In genomic region chrX:16130707-16131106, GRCh38 we compare ENCODE assay signal across 36 cellular contexts. TPM values are rescaled to one million over a fixed set of nuclear protein-coding genes. Genes with fewer than 3 reads are reported as not detected.
"Had no signal": no experiment of that assay in that cellular context is flagged by ENCODE, and none has a peak within 500 bp of the region (broad histone marks: within the 10 kb centered on the region; RNA-seq: fewer than 3 reads in every experiment).

No MANE protein-coding gene starts in this region.

- FAIRE-seq: kidney had no signal

- H3K4me1 Mint-ChIP-seq: activated B cell treated with CpG ODN at 0.5 μM for 24 hours; activated CD4-positive, alpha-beta T cell treated with anti-CD3 and anti-CD28 coated beads for 36 hours; activated naive CD8-positive, alpha-beta T cell treated with anti-CD3 and anti-CD28 coated beads for 36 hours; immature natural killer cell; nephron progenitor cell had no signal

- H3K4me3 Mint-ChIP-seq: activated B cell treated with CpG ODN at 0.5 μM for 24 hours; activated CD4-positive, alpha-beta T cell treated with anti-CD3 and anti-CD28 coated beads for 36 hours; activated CD8-positive, alpha-beta T cell treated with anti-CD3 and anti-CD28 coated beads, Interleukin-2, amount 10 ng/mL, durations not matched to agents 7 days and 5 days; activated naive CD8-positive, alpha-beta T cell treated with anti-CD3 and anti-CD28 coated beads for 36 hours; activated T-cell treated with anti-CD3 and anti-CD28 coated beads, Interleukin-2, amount 50 U/mL, for 72 hours; immature natural killer cell; naive B cell; nephron progenitor cell had no signal

- H3K27me3 ChIP-seq: brain microvascular endothelial cell, neutrophil, testis, transverse colon had no signal

- H3K9me3 Mint-ChIP-seq: activated B cell treated with CpG ODN at 0.5 μM for 24 hours; activated naive CD8-positive, alpha-beta T cell treated with anti-CD3 and anti-CD28 coated beads for 36 hours; activated T-cell treated with anti-CD3 and anti-CD28 coated beads, Interleukin-2, amount 50 U/mL, for 72 hours; nephron progenitor cell had no signal

- H3K9me3 ChIP-seq: adrenal gland, neutrophil, right lobe of liver, testis, transverse colon had no signal

- H3K27me3 Mint-ChIP-seq: activated B cell treated with CpG ODN at 0.5 μM for 24 hours had no signal

- H3K36me3 ChIP-seq: adrenal gland, brain microvascular endothelial cell, neutrophil, right lobe of liver, transverse colon had no signal

- H3K27ac ChIP-seq: adrenal gland, brain microvascular endothelial cell, coronary artery, dorsolateral prefrontal cortex, neutrophil, right lobe of liver, testis, transverse colon had no signal

- DNase-seq: activated B cell treated with CpG ODN at 0.5 μM for 24 hours; activated CD4-positive, alpha-beta T cell treated with anti-CD3 and anti-CD28 coated beads for 36 hours; activated CD8-positive, alpha-beta T cell treated with anti-CD3 and anti-CD28 coated beads, Interleukin-2, amount 10 ng/mL, durations not matched to agents 7 days and 5 days; activated naive CD4-positive, alpha-beta T cell; activated naive CD8-positive, alpha-beta T cell treated with anti-CD3 and anti-CD28 coated beads for 36 hours; activated T-cell treated with anti-CD3 and anti-CD28 coated beads for 4 hours; activated T-cell treated with anti-CD3 and anti-CD28 coated beads, Interleukin-2, amount 50 U/mL, for 72 hours; adrenal gland; aorta; brain microvascular endothelial cell; dorsolateral prefrontal cortex; effector memory CD4-positive, alpha-beta T cell; erythroblast; head of caudate nucleus; hypothalamus; immature natural killer cell; kidney; left colon; mammary epithelial cell; naive B cell; nephron progenitor cell; right lobe of liver; stimulated activated CD4-positive, alpha-beta T cell treated with anti-CD3 and anti-CD28 coated beads, Interleukin-4, amount 100 ng/mL, for 1 hour; stimulated activated naive CD8-positive, alpha-beta T cell treated with anti-CD3 and anti-CD28 coated beads, Interleukin-15, Interleukin-2, amounts not matched to agents 100 U/mL and 50 U/mL, for 24 hours; testis; transverse colon had no signal

- H3K4me1 ChIP-seq: adrenal gland, testis, transverse colon had no signal

- ATAC-seq: activated CD4-positive, alpha-beta T cell treated with anti-CD3 and anti-CD28 coated beads for 36 hours; activated CD8-positive, alpha-beta T cell treated with anti-CD3 and anti-CD28 coated beads, Interleukin-2, amount 10 ng/mL, durations not matched to agents 7 days and 5 days; activated T-cell treated with anti-CD3 and anti-CD28 coated beads, Interleukin-2, amount 50 U/mL, for 72 hours; left colon; right lobe of liver; stimulated activated naive CD8-positive, alpha-beta T cell treated with anti-CD3 and anti-CD28 coated beads, Interleukin-15, Interleukin-2, amounts not matched to agents 100 U/mL and 50 U/mL, for 24 hours had no signal

- H3K36me3 Mint-ChIP-seq: activated naive CD8-positive, alpha-beta T cell treated with anti-CD3 and anti-CD28 coated beads for 36 hours; immature natural killer cell; naive B cell had no signal

- H3K4me3 ChIP-seq: adrenal gland, coronary artery, dorsolateral prefrontal cortex, right lobe of liver, testis, transverse colon had no signal

- H3K27ac Mint-ChIP-seq: activated B cell treated with CpG ODN at 0.5 μM for 24 hours; activated CD4-positive, alpha-beta T cell treated with anti-CD3 and anti-CD28 coated beads for 36 hours; activated CD8-positive, alpha-beta T cell treated with anti-CD3 and anti-CD28 coated beads, Interleukin-2, amount 10 ng/mL, durations not matched to agents 7 days and 5 days; activated naive CD8-positive, alpha-beta T cell treated with anti-CD3 and anti-CD28 coated beads for 36 hours; activated T-cell treated with anti-CD3 and anti-CD28 coated beads, Interleukin-2, amount 50 U/mL, for 72 hours; immature natural killer cell; nephron progenitor cell; progenitor cell of endocrine pancreas had no signal

RNA-seq across cellular contexts. Expression of gene GRPR, which starts 7.3 kb away (rescaled TPM):
- total RNA-seq: activated CD4-positive, alpha-beta T cell treated with anti-CD3 and anti-CD28 coated beads for 36 hours; activated CD8-positive, alpha-beta T cell treated with anti-CD3 and anti-CD28 coated beads, Interleukin-2, amount 10 ng/mL, durations not matched to agents 7 days and 5 days; activated naive CD8-positive, alpha-beta T cell treated with anti-CD3 and anti-CD28 coated beads for 36 hours; mucosa of gallbladder; right lobe of liver had no signal
- polyA plus RNA-seq: aorta, immature natural killer cell, liver had no signal

RNA-seq across cellular contexts. Expression of gene MAGEB17, which starts 36.6 kb away (rescaled TPM):
- total RNA-seq: activated B cell treated with CpG ODN at 0.5 μM for 24 hours; activated CD4-positive, alpha-beta T cell treated with anti-CD3 and anti-CD28 coated beads for 36 hours; activated CD8-positive, alpha-beta T cell treated with anti-CD3 and anti-CD28 coated beads, Interleukin-2, amount 10 ng/mL, durations not matched to agents 7 days and 5 days; activated naive CD8-positive, alpha-beta T cell treated with anti-CD3 and anti-CD28 coated beads for 36 hours; activated T-cell treated with anti-CD3 and anti-CD28 coated beads, Interleukin-2, amount 50 U/mL, for 72 hours; adrenal gland; aorta; cerebellum; kidney; left colon; liver; mammary epithelial cell; mucosa of gallbladder; osteocyte; renal cortical epithelial cell; right lobe of liver; skeletal muscle tissue; urinary bladder had no signal
- polyA plus RNA-seq: aorta, immature natural killer cell, liver, mammary epithelial cell, urinary bladder had no signal
